ENCODE assay signal across 7 cellular contexts in the genomic region with DNA sequence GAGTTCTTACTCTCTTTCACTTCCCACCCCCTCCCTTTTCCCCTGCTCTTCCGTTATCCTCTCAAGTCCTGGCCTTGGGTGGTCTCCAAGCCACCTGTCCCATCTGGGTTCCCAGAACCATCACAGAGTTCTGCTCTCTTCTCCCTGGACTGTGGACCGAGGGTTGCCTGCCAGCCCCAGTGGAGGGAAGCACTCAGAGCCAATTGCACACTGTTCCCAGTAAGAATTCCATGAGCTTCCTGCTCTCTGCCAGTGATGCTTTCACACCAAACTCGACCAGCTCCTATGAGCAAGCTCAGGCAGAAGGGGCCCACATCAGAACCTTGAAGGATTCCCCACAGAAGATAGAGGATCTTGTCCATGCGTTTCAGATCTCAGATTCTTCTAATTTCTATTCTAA.
"Had no signal": no experiment of that assay in that cellular context is flagged by ENCODE, and none has a peak within 500 bp of the region (broad histone marks: within the 10 kb centered on the region; RNA-seq: fewer than 3 reads in every experiment).

No MANE protein-coding gene starts in this region.

- DNase-seq: GM23248, GOT3, H7, HFFc6, IMR-90 had no signal

- ATAC-seq: HCT116, K562 had no signal
